In genomic region chr22:32745251-32745995, GRCh38 we compare ENCODE assay signal across 11 cellular contexts. TPM values are rescaled to one million over a fixed set of nuclear protein-coding genes. Genes with fewer than 3 reads are reported as not detected.
A peak's percentile ranks its signal among the peaks of the same experiment; 100 is the strongest.
DNase-seq lines count a peak whose midpoint lies in the region; ATAC-seq and TF ChIP-seq lines count a peak whose summit lies in the region.
"Had no signal": no experiment of that assay in that cellular context is flagged by ENCODE, and none has a peak within 500 bp of the region (broad histone marks: within the 10 kb centered on the region; RNA-seq: fewer than 3 reads in every experiment).

No MANE protein-coding gene starts in this region.

- H3K27me3 ChIP-seq in MG63: no peaks in the 10 kb centered on the region
- H3K27me3 ChIP-seq in upper lobe of left lung: no peaks in the 10 kb centered on the region
- H3K27me3 ChIP-seq: brain microvascular endothelial cell had no signal

- ATAC-seq in upper lobe of left lung (ENCODE audit: low FRiP score in 2 of 2) (peak; percentile 72 to 91), GM18909 (IDR thresholded peaks at IDR 0.05; ENCODE audit: poor library complexity, unreplicated experiment) (no peak)
- ATAC-seq: activated CD8-positive, alpha-beta T cell treated with anti-CD3 and anti-CD28 coated beads for 36 hours had no signal

- no peaks in the 10 kb centered on the region for H3K36me3 Mint-ChIP-seq in activated CD4-positive, alpha-beta memory T cell treated with anti-CD3 and anti-CD28 coated beads for 36 hours

- no peak overlapping the region for H3K27ac Mint-ChIP-seq in activated CD4-positive, alpha-beta memory T cell treated with anti-CD3 and anti-CD28 coated beads for 36 hours
- H3K27ac Mint-ChIP-seq: activated CD8-positive, alpha-beta T cell treated with anti-CD3 and anti-CD28 coated beads for 36 hours had no signal

- no peak overlapping the region for H3K4me3 Mint-ChIP-seq in activated CD4-positive, alpha-beta memory T cell treated with anti-CD3 and anti-CD28 coated beads for 36 hours
- H3K4me3 Mint-ChIP-seq: activated CD8-positive, alpha-beta T cell treated with anti-CD3 and anti-CD28 coated beads for 36 hours had no signal

- no peak for TF ChIP-seq POLR2A in lower leg skin (IDR thresholded peaks at IDR 0.05)
- TF ChIP-seq POLR2A in upper lobe of left lung (IDR thresholded peaks at IDR 0.05): peak in 1 of 4 donors; percentile 8

- no peaks in the 10 kb centered on the region for H3K36me3 ChIP-seq in MG63
- H3K36me3 ChIP-seq in upper lobe of left lung: no peaks in the 10 kb centered on the region
- H3K36me3 ChIP-seq: brain microvascular endothelial cell had no signal

- TF ChIP-seq CTCF in epithelial cell of esophagus (IDR thresholded peaks at IDR 0.05; ENCODE audit: insufficient read depth, low read depth, low read length, missing control alignments) (no peak), lower leg skin (IDR thresholded peaks at IDR 0.05) (no peak), upper lobe of left lung (IDR thresholded peaks at IDR 0.05) (no peak)

- peaks cover 14 to 22% (median 17%) of the 10 kb centered on the region in 4 donors for H3K4me1 ChIP-seq in upper lobe of left lung

- DNase-seq in MG63 (peak; percentile 69), epithelial cell of esophagus (ENCODE audit: low read depth) (peak; percentile 85), lower leg skin (ENCODE audit: low spot score in 2 of 2) (peak; percentile 70 to 89), upper lobe of left lung (no peak), cortex of kidney (lab: John Stamatoyannopoulos, UW) (no peak)
- DNase-seq in stimulated activated CD4-positive, alpha-beta T cell treated with anti-CD3 and anti-CD28 coated beads, Interleukin-12 subunit alpha, Interleukin-12 subunit beta, amount 100 ng/mL, for 4 hours: no peak
- no peak for DNase-seq in activated CD4-positive, alpha-beta memory T cell treated with anti-CD3 and anti-CD28 coated beads for 36 hours
- DNase-seq: activated CD8-positive, alpha-beta T cell treated with anti-CD3 and anti-CD28 coated beads for 36 hours; brain microvascular endothelial cell; substantia nigra had no signal

- 24 to 27% methylated on average over 16 of the region's 16 CpGs for WGBS in lower leg skin, 2 donors
- 32 to 38% methylated on average over 16 of the region's 16 CpGs for WGBS in upper lobe of left lung, 2 donors

- H3K4me1 Mint-ChIP-seq in activated CD4-positive, alpha-beta memory T cell treated with anti-CD3 and anti-CD28 coated beads for 36 hours (ENCODE audit: low read depth): no peaks in the 10 kb centered on the region

- H3K9me3 Mint-ChIP-seq in activated CD4-positive, alpha-beta memory T cell treated with anti-CD3 and anti-CD28 coated beads for 36 hours: no peaks in the 10 kb centered on the region
- H3K9me3 Mint-ChIP-seq: activated CD8-positive, alpha-beta T cell treated with anti-CD3 and anti-CD28 coated beads for 36 hours had no signal

- CTCF ChIA-PET in activated CD4-positive, alpha-beta memory T cell treated with anti-CD3 and anti-CD28 coated beads for 36 hours (lab: Charles Lee): no interaction called here

- H3K9me3 ChIP-seq in MG63: no peaks in the 10 kb centered on the region
- H3K9me3 ChIP-seq in upper lobe of left lung: no peaks in the 10 kb centered on the region

- POLR2A ChIA-PET in activated CD4-positive, alpha-beta memory T cell treated with anti-CD3 and anti-CD28 coated beads for 36 hours (lab: Charles Lee): no interaction called here

- intact Hi-C loops in lower leg skin (cut with DNase I; ENCODE audit: low total_unique reads): no loop called here
- intact Hi-C loops in activated CD4-positive, alpha-beta memory T cell treated with anti-CD3 and anti-CD28 coated beads for 36 hours (cut with micrococcal nuclease): no loop called here

- H3K27me3 Mint-ChIP-seq in activated CD4-positive, alpha-beta memory T cell treated with anti-CD3 and anti-CD28 coated beads for 36 hours: peaks cover 22% of the 10 kb centered on the region

- peak overlapping the region; percentile 10 to 54 (median 28) for H3K27ac ChIP-seq in upper lobe of left lung
- H3K27ac ChIP-seq: brain microvascular endothelial cell had no signal

- H3K4me3 ChIP-seq in MG63 (no peak overlapping the region; the same call in 1 of the 2 replicates), epithelial cell of esophagus (ENCODE audit: low read length) (peak overlapping the region; percentile 22), lower leg skin (ENCODE audit: low read depth, poor library complexity, severe bottlenecking) (no peak overlapping the region), upper lobe of left lung (no peak overlapping the region)

- TF ChIP-seq EP300 in upper lobe of left lung (IDR thresholded peaks at IDR 0.05): no peak

RNA-seq across cellular contexts. Expression of gene TIMP3, which starts 56.1 kb away (rescaled TPM):
- 63.3 and 67.5 TPM in 2 replicates for total RNA-seq in MG63 (2014; rRNA removed; shearing (Covaris generic); ENCODE audit: low replicate concordance)
- 100 to 1,000 TPM in 3 of 4 donors, 10 to 100 TPM in 1; 68.1 to 381 (median 202) TPM for total RNA-seq in lower leg skin
- total RNA-seq in upper lobe of left lung: 100 to 1,000 TPM; 196 to 659 (median 531) TPM
- total RNA-seq in activated CD4-positive, alpha-beta memory T cell treated with anti-CD3 and anti-CD28 coated beads for 36 hours: not detected

Comparison
In these comparisons a context has a peak if more than half of its experiments do, and no peak if none do; other contexts are left out.
1. DNase-seq: peak in MG63 (single experiment), epithelial cell of esophagus (single experiment) and lower leg skin (2 of 2); none in upper lobe of left lung (0 of 2), cortex of kidney (single experiment), stimulated activated CD4-positive, alpha-beta T cell treated with anti-CD3 and anti-CD28 coated beads, Interleukin-12 subunit alpha, Interleukin-12 subunit beta, amount 100 ng/mL, for 4 hours (single experiment) and activated CD4-positive, alpha-beta memory T cell treated with anti-CD3 and anti-CD28 coated beads for 36 hours (single experiment).
2. RNA of gene TIMP3, which starts 56.1 kb away (total RNA-seq): 196 to 659 TPM in upper lobe of left lung, 68.1 to 381 TPM in lower leg skin and 63.3 to 67.5 TPM in MG63; not detected in activated CD4-positive, alpha-beta memory T cell treated with anti-CD3 and anti-CD28 coated beads for 36 hours; every median in the first group is over 10 times any median in the second.